ENCODE assay signal across 8 cellular contexts in the genomic region with DNA sequence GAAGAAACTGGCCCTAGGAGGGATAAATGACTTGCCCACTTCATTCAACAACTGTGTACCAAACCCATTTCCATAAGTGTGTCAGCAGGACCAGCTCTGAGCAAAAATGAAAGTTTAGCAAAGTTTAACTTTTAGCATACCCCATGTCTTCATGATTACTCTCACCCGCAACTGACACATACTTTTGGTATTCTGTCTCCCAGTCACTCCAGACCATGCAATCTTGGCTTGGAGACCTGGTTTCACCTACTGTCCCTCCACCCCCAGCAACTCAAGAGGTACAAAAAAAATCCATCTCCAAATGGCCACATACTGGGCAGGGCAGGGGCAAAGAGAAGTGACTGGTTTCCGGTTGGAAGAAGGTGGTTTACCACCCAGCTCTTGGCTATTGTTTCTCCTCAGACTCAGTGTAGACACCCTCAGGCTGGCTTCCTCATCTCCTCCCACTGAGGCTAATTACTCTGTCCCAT.
DNase-seq lines count a peak whose midpoint lies in the region; TF ChIP-seq lines count a peak whose summit lies in the region.

No MANE protein-coding gene starts in this region.

- no peak overlapping the region for H3K9ac ChIP-seq in endodermal cell (ENCODE audit: extremely low read depth, low read length, poor library complexity, severe bottlenecking)

- no peak overlapping the region for H3K4me3 ChIP-seq in left ventricle myocardium inferior
- no peak overlapping the region for H3K4me3 ChIP-seq in right atrium auricular region
- H3K4me3 ChIP-seq in endodermal cell (ENCODE audit: low read length), result no peak overlapping the region
- H3K4me3 ChIP-seq in uterus, result no peak overlapping the region

- TF ChIP-seq CTCF in left ventricle myocardium inferior (IDR thresholded peaks at IDR 0.05; ENCODE audit: borderline replicate concordance) (no peak), right atrium auricular region (IDR thresholded peaks at IDR 0.05) (no peak), endodermal cell (conservative IDR thresholded peaks at IDR 0.05) (no peak), uterus (IDR thresholded peaks at IDR 0.05) (no peak)

- DNase-seq in left ventricle myocardium inferior (no peak), right atrium auricular region (ENCODE audit: low spot score) (no peak), HPDE6-E6E7 (ENCODE audit: extremely low spot score) (peak; percentile 10), endodermal cell (no peak), uterus (no peak), T-helper 9 cell (no peak), NCI-H446 treated with DMSO at 0.1 percent for 48 hours (lab: John Stamatoyannopoulos, UW) (no peak), medulla oblongata (ENCODE audit: extremely low spot score) (no peak)

- peak overlapping the region; percentile 91 for H3K27ac ChIP-seq in left ventricle myocardium inferior (replicated peaks)
- H3K27ac ChIP-seq in right atrium auricular region, result peak overlapping the region in 1 of 2 donors; percentile 92
- H3K27ac ChIP-seq in endodermal cell (ENCODE audit: low read depth, low read length), result peak overlapping the region; percentile 24
- H3K27ac ChIP-seq in uterus, result peak overlapping the region; percentile 76 to 89

- peaks cover 15% of the 10 kb centered on the region for H3K4me1 ChIP-seq in left ventricle myocardium inferior
- H3K4me1 ChIP-seq in right atrium auricular region, result peaks cover 0 to 10% of the 10 kb centered on the region in 2 donors
- H3K4me1 ChIP-seq in endodermal cell (ENCODE audit: control insufficient read depth, insufficient read depth, low read length), result no peaks in the 10 kb centered on the region
- H3K4me1 ChIP-seq in uterus, result peaks cover 0 to 5% of the 10 kb centered on the region in 2 donors

- H3K27me3 ChIP-seq in left ventricle myocardium inferior (ENCODE audit: low read depth), result no peaks in the 10 kb centered on the region
- H3K27me3 ChIP-seq in right atrium auricular region, result no peaks in the 10 kb centered on the region
- H3K27me3 ChIP-seq in endodermal cell (ENCODE audit: control insufficient read depth, insufficient read depth, low read length, poor library complexity, severe bottlenecking), result no peaks in the 10 kb centered on the region
- H3K27me3 ChIP-seq in uterus, result no peaks in the 10 kb centered on the region

- 93% methylated on average over 2 of the region's 2 CpGs; no CpG with 5 or more reads in 1 of the 2 experiments for WGBS in endodermal cell (ENCODE audit: insufficient coverage in 1 of 2, insufficient read length in 1 of 2), 2 experiments

- H3K9me3 Mint-ChIP-seq in endodermal cell, result peaks cover 33% of the 10 kb centered on the region

- H3K9me3 ChIP-seq in left ventricle myocardium inferior (replicated peaks), result no peaks in the 10 kb centered on the region
- H3K9me3 ChIP-seq in right atrium auricular region, result no peaks in the 10 kb centered on the region
- H3K9me3 ChIP-seq in endodermal cell (ENCODE audit: control insufficient read depth, low read length), result no peaks in the 10 kb centered on the region
- no peaks in the 10 kb centered on the region for H3K9me3 ChIP-seq in uterus

- peaks cover 32% of the 10 kb centered on the region for H3K27me3 Mint-ChIP-seq in endodermal cell (ENCODE audit: insufficient read depth)

- H3K27ac Mint-ChIP-seq in endodermal cell, result no peak overlapping the region

- intact Hi-C loops in left ventricle myocardium inferior (cut with micrococcal nuclease), result no loop called here
- intact Hi-C loops in uterus (cut with DNase I; ENCODE audit: low total_unique reads), result no loop called here

- no peaks in the 10 kb centered on the region for H3K4me1 Mint-ChIP-seq in endodermal cell

- H3K36me3 ChIP-seq in left ventricle myocardium inferior (no peaks in the 10 kb centered on the region), right atrium auricular region (no peaks in the 10 kb centered on the region), endodermal cell (ENCODE audit: control insufficient read depth, insufficient read depth, low read length) (no peaks in the 10 kb centered on the region), uterus (no peaks in the 10 kb centered on the region)

- H3K36me3 Mint-ChIP-seq in endodermal cell (ENCODE audit: low read depth), result no peaks in the 10 kb centered on the region

- H3K4me3 Mint-ChIP-seq in endodermal cell, result no peak overlapping the region

- no peak for TF ChIP-seq POLR2A in uterus (IDR thresholded peaks at IDR 0.05)
